In genomic region chrX:66638591-66639500, GRCh38 we compare ENCODE assay signal across 8 cellular contexts. TPM values are rescaled to one million over a fixed set of nuclear protein-coding genes. Genes with fewer than 3 reads are reported as not detected.
DNase-seq lines count a peak whose midpoint lies in the region; ATAC-seq, FAIRE-seq and TF ChIP-seq lines count a peak whose summit lies in the region.

Gene EDA2R (minus strand): TSS chrX:66639078. CDS start chrX:66616020, 23,058 bp downstream.

- TF ChIP-seq CTCF in HepG2 (CRISPR knock-in tag; IDR thresholded peaks at IDR 0.05) (no peak), right lobe of liver (IDR thresholded peaks at IDR 0.05) (no peak), chondrocyte (IDR thresholded peaks at IDR 0.05) (no peak)

- peaks cover 3% of the 10 kb centered on the region for H3K4me1 Mint-ChIP-seq in chondrocyte (ENCODE audit: low read depth)

- intact Hi-C loops in HepG2 (cut with micrococcal nuclease; ENCODE audit: unreplicated experiment) (no loop called here), right lobe of liver (cut with DNase I) (no loop called here)

- TF ChIP-seq EP300 in HepG2 (IDR thresholded peaks at IDR 0.05; ENCODE audit: low read depth in 2 of 2, low read length in 2 of 2) (no peak), HepG2 (CRISPR knock-in tag; IDR thresholded peaks at IDR 0.05; ENCODE audit: borderline replicate concordance) (no peak)

- peak within 1 kb of the TSS; percentile 86 for H3K27ac Mint-ChIP-seq in chondrocyte (ENCODE audit: unreplicated experiment)

- no peaks in the 10 kb centered on the region for H3K36me3 Mint-ChIP-seq in chondrocyte (ENCODE audit: low read depth)

- 0% methylated on average over 9 of the region's 32 CpGs for WGBS in HepG2 (ENCODE audit: low lambda C conversion rate)
- WGBS in right lobe of liver (ENCODE audit: insufficient coverage, low coverage, low lambda C conversion rate, missing lambda C conversion rate) = 28% methylated on average over 20 of the region's 32 CpGs

- peak within 1 kb of the TSS; percentile 68 for H3K9ac ChIP-seq in HepG2 (ENCODE audit: insufficient read depth, low read depth, low read length)

- no peaks in the 10 kb centered on the region for H4K20me1 ChIP-seq in HepG2 (ENCODE audit: insufficient read depth, low read length)

- H3K36me3 ChIP-seq in HepG2 (replicated peaks in 1 of 2; ENCODE audit: control insufficient read depth in 1 of 2, insufficient read depth in 2 of 2, low read length in 2 of 2) (no peaks in the 10 kb centered on the region), right lobe of liver (no peaks in the 10 kb centered on the region)

- no peak within 1 kb of the TSS for H2AFZ ChIP-seq in HepG2 (ENCODE audit: low read length)

- DNase-seq in HepG2 (ENCODE audit: low spot score) (peak; percentile 85), right lobe of liver (no peak), SK-MEL-5 (ENCODE audit: low read depth, low spot score) (peak; percentile 83), chondrocyte (ENCODE audit: low spot score) (peak; percentile 52), left kidney (ENCODE audit: low read depth, low spot score) (peak; percentile 87), NCI-H2196 treated with DMSO at 0.1 percent for 48 hours (lab: John Stamatoyannopoulos, UW; ENCODE audit: unreplicated experiment) (no peak)
- peak; percentile 3 to 10 for DNase-seq in stimulated activated CD8-positive, alpha-beta memory T cell treated with anti-CD3 and anti-CD28 coated beads, Interleukin-15, amount 100 ng/mL, for 48 hours (ENCODE audit: low read depth in 2 of 2)

- in situ Hi-C loops in HepG2 (cut with HindIII; ENCODE audit: extremely low pct_ligation_motif_present, low pct_unique_long_range_greater_than_20kb) = no loop called here
- in situ Hi-C loops in SK-MEL-5 (cut with HindIII; ENCODE audit: low pct_unique_long_range_greater_than_20kb, low sequenced_read_pairs) = no loop called here

- peak within 1 kb of the TSS; percentile 75 for H3K4me2 ChIP-seq in HepG2 (ENCODE audit: low read depth, low read length)

- H3K4me3 ChIP-seq in HepG2 (replicated peaks in 1 of 3; ENCODE audit: insufficient read depth in 1 of 3, low read depth in 2 of 3, low read length in 3 of 3) = peak within 1 kb of the TSS; percentile 57 to 77 (median 74)
- H3K4me3 ChIP-seq in right lobe of liver = no peak within 1 kb of the TSS

- CTCF ChIA-PET in HepG2 (lab: Yijun Ruan, JAX; ENCODE audit: low intra/inter-chr PET ratio, low total read pairs) = no interaction called here

- no peaks in the 10 kb centered on the region; a peak in 1 of 5 replicates for H3K27me3 ChIP-seq in HepG2 (ENCODE audit: control insufficient read depth in 1 of 2, insufficient read depth in 2 of 2, low read length in 2 of 2)
- H3K27me3 ChIP-seq in right lobe of liver = no peaks in the 10 kb centered on the region

- H3K4me3 Mint-ChIP-seq in chondrocyte (ENCODE audit: unreplicated experiment) = peak within 1 kb of the TSS; percentile 72

- no peaks in the 10 kb centered on the region for H3K9me3 ChIP-seq in HepG2 (ENCODE audit: low read length)
- no peaks in the 10 kb centered on the region for H3K9me3 ChIP-seq in right lobe of liver

- no peak for TF ChIP-seq RAD21 in HepG2 (CRISPR knock-in tag; IDR thresholded peaks at IDR 0.05)

- FAIRE-seq in HepG2 (lab: Jason Lieb, UNC) = peak; percentile 86

- H3K27ac ChIP-seq in HepG2 (ENCODE audit: extremely low read length, insufficient read depth, low read length) (peak within 1 kb of the TSS; percentile 65), right lobe of liver (no peak within 1 kb of the TSS)

- POLR2A ChIA-PET in HepG2 (lab: Yijun Ruan, JAX) = no interaction called here

- TF ChIP-seq POLR2A in HepG2 (IDR thresholded peaks at IDR 0.05; ENCODE audit: insufficient read depth in 1 of 2, low read depth in 2 of 2, low read length in 2 of 2) = no peak
- no peak for TF ChIP-seq POLR2A in right lobe of liver (IDR thresholded peaks at IDR 0.05)

- BruUV-seq in HepG2 (replicated peaks; lab: Mats Ljungman, UMichigan) = no TSS peak

- H3K27me3 Mint-ChIP-seq in chondrocyte (ENCODE audit: low read depth) = no peaks in the 10 kb centered on the region

- peaks cover 29% of the 10 kb centered on the region for H3K79me2 ChIP-seq in HepG2 (ENCODE audit: insufficient read depth, low read length)

- ATAC-seq in HepG2 = peak; percentile 95
- no peak for ATAC-seq in right lobe of liver
- ATAC-seq in HG02852 (IDR thresholded peaks at IDR 0.05; ENCODE audit: unreplicated experiment) = peak; percentile 88

- peaks cover 29% of the 10 kb centered on the region for H3K9me3 Mint-ChIP-seq in chondrocyte (ENCODE audit: low read depth)

- H3K4me1 ChIP-seq in HepG2 (ENCODE audit: insufficient read depth, low read length) (peaks cover 38% of the 10 kb centered on the region), right lobe of liver (no peaks in the 10 kb centered on the region)

TF ChIP-seq in HepG2, 621 proteins besides CTCF, POLR2A, EP300 and RAD21 (continues in another document):
- no peak for TF ChIP-seq CCAR2 (optimal IDR thresholded peaks at IDR 0.05; ENCODE audit: low read depth, low read length)
- TF ChIP-seq, protein P1, sequence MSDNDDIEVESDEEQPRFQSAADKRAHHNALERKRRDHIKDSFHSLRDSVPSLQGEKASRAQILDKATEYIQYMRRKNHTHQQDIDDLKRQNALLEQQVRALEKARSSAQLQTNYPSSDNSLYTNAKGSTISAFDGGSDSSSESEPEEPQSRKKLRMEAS (IDR thresholded peaks at IDR 0.05) = peak; percentile 53; the same call in 1 of the 2 replicates
- TF ChIP-seq ZFYVE20 (CRISPR knock-in tag; IDR thresholded peaks at IDR 0.05; ENCODE audit: borderline replicate concordance, low read depth) = no peak
- TF ChIP-seq, protein P2, sequence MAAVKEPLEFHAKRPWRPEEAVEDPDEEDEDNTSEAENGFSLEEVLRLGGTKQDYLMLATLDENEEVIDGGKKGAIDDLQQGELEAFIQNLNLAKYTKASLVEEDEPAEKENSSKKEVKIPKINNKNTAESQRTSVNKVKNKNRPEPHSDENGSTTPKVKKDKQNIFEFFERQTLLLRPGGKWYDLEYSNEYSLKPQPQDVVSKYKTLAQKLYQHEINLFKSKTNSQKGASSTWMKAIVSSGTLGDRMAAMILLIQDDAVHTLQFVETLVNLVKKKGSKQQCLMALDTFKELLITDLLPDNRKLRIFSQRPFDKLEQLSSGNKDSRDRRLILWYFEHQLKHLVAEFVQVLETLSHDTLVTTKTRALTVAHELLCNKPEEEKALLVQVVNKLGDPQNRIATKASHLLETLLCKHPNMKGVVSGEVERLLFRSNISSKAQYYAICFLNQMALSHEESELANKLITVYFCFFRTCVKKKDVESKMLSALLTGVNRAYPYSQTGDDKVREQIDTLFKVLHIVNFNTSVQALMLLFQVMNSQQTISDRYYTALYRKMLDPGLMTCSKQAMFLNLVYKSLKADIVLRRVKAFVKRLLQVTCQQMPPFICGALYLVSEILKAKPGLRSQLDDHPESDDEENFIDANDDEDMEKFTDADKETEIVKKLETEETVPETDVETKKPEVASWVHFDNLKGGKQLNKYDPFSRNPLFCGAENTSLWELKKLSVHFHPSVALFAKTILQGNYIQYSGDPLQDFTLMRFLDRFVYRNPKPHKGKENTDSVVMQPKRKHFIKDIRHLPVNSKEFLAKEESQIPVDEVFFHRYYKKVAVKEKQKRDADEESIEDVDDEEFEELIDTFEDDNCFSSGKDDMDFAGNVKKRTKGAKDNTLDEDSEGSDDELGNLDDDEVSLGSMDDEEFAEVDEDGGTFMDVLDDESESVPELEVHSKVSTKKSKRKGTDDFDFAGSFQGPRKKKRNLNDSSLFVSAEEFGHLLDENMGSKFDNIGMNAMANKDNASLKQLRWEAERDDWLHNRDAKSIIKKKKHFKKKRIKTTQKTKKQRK (IDR thresholded peaks at IDR 0.05; ENCODE audit: low read length) = no peak
- TF ChIP-seq, protein P3, sequence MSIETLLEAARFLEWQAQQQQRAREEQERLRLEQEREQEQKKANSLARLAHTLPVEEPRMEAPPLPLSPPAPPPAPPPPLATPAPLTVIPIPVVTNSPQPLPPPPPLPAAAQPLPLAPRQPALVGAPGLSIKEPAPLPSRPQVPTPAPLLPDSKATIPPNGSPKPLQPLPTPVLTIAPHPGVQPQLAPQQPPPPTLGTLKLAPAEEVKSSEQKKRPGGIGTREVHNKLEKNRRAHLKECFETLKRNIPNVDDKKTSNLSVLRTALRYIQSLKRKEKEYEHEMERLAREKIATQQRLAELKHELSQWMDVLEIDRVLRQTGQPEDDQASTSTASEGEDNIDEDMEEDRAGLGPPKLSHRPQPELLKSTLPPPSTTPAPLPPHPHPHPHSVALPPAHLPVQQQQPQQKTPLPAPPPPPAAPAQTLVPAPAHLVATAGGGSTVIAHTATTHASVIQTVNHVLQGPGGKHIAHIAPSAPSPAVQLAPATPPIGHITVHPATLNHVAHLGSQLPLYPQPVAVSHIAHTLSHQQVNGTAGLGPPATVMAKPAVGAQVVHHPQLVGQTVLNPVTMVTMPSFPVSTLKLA (IDR thresholded peaks at IDR 0.05) = peak; percentile 71

RNA-seq across cellular contexts. Expression of gene EDA2R, which starts in this region (rescaled TPM):
- total RNA-seq in HepG2 (2016; rRNA removed; fragmentation: Illumina TruSeq; extraction: Trizol) (9.3 and 10.0 TPM in 2 replicates), right lobe of liver (under 1 TPM in 4 of 6 experiments, not detected in 2; 0.09 to 0.55 (median 0.25) TPM), chondrocyte (3.0 to 4.2 TPM (median 3.6 TPM) in 3 replicates)
- 0.97 and 1.3 TPM in 2 replicates for total RNA-seq in HepG2 (2016; cell fraction: cytosol; rRNA removed; fragmentation: Illumina TruSeq; extraction: Trizol; ENCODE audit: low read depth)
- 9.0 and 9.6 TPM in 2 replicates for total RNA-seq in HepG2 (2016; cell fraction: insoluble cytoplasmic fraction; rRNA removed; fragmentation: Illumina TruSeq; extraction: Trizol)
- total RNA-seq in HepG2 (2016; cell fraction: membrane; rRNA removed; fragmentation: Illumina TruSeq; extraction: Trizol) = 5.4 and 5.8 TPM in 2 replicates
- total RNA-seq in HepG2 (2016; cell fraction: nucleus; rRNA removed; fragmentation: Illumina TruSeq; extraction: Trizol) = 14.0 and 15.1 TPM in 2 replicates
- polyA plus RNA-seq in HepG2 (2011; rRNA removed) = 10.9 and 12.0 TPM in 2 replicates
- polyA plus RNA-seq in HepG2 (2011; cell fraction: cytosol; rRNA removed) = 5.1 and 6.3 TPM in 2 replicates
- 17.1 and 18.2 TPM in 2 replicates for polyA plus RNA-seq in HepG2 (2011; cell fraction: nucleus; rRNA removed)
- 5.0 and 7.0 TPM in 2 replicates for polyA plus RNA-seq in HepG2 (2012)
- 0.89 and 0.92 TPM in 2 replicates for polyA plus RNA-seq in HepG2 (2016; cell fraction: cytosol; fragmentation: Illumina TruSeq; extraction: Trizol; ENCODE audit: low read depth)
- 10.3 and 10.4 TPM in 2 replicates for polyA plus RNA-seq in HepG2 (2016; cell fraction: insoluble cytoplasmic fraction; fragmentation: Illumina TruSeq; extraction: Trizol; ENCODE audit: low read depth)
- 3.8 and 3.9 TPM in 2 replicates for polyA plus RNA-seq in HepG2 (2016; cell fraction: membrane; fragmentation: Illumina TruSeq; extraction: Trizol; ENCODE audit: low read depth)
- polyA plus RNA-seq in HepG2 (2016; cell fraction: nucleus; fragmentation: Illumina TruSeq; extraction: Trizol; ENCODE audit: insufficient read depth, low read depth) = 20.2 and 21.1 TPM in 2 replicates
- polyA minus RNA-seq in HepG2 (2011; rRNA and poly(A)+ RNA removed; ENCODE audit: low replicate concordance) = 0.21 and 19.8 TPM in 2 replicates
- 3.6 and 4.0 TPM in 2 replicates for polyA minus RNA-seq in HepG2 (2011; cell fraction: cytosol; rRNA and poly(A)+ RNA removed)
- polyA minus RNA-seq in HepG2 (2011; cell fraction: nucleus; rRNA and poly(A)+ RNA removed) = 16.2 and 16.4 TPM in 2 replicates
- 17.1 and 19.5 TPM in 2 replicates for total RNA-seq in SK-MEL-5 (2014; rRNA removed; shearing (Covaris generic))
- 13.5 and 14.4 TPM in 2 replicates for polyA plus RNA-seq in SK-MEL-5 (2015; cell fraction: cytosol; rRNA removed)
- polyA plus RNA-seq in SK-MEL-5 (2015; cell fraction: nucleus; rRNA removed) = 66.8 and 86.2 TPM in 2 replicates

Comparison
In these comparisons a context has a peak if more than half of its experiments do, and no peak if none do; other contexts are left out.
1. ATAC-seq: peak in HepG2 (single experiment) and HG02852 (single experiment); none in right lobe of liver (0 of 4).
2. DNase-seq: peak in HepG2 (single experiment), SK-MEL-5 (single experiment), chondrocyte (single experiment), left kidney (single experiment) and stimulated activated CD8-positive, alpha-beta memory T cell treated with anti-CD3 and anti-CD28 coated beads, Interleukin-15, amount 100 ng/mL, for 48 hours (2 of 2); none in right lobe of liver (0 of 3) and NCI-H2196 treated with DMSO at 0.1 percent for 48 hours (single experiment).
3. H3K4me3 ChIP-seq: peak in HepG2 (3 of 3); none in right lobe of liver (0 of 3).